ENCODE assay signal across 17 cellular contexts in the genomic region with DNA sequence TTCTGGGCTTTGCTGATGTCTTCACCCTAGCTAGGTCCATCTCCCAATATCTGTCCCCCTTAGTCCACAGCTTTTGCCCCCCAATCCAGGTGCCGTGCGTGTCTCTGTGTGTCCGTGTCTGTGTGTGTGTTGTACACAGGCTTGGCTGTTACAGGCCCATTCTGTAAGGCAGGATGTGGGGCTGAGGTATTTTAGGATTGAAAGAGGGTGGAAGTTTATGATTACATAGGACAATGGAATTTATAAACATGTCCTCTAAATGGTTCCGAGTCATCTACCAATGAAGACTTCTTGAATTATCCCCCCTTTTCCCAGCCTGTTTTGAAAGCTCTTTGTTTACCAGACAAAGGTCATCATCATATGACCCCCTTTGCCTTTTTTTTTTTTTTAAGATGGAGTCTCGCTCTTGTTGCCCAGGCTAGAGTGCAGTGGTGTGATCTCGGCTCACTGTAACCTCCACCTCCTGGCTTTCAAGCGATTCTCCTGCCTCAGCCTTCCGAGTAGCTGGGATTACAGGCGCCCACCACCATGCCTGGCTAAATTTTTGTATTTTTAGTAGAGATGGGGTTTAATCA. TPM values are rescaled to one million over a fixed set of nuclear protein-coding genes. Genes with fewer than 3 reads are reported as not detected.
DNase-seq lines count a peak whose midpoint lies in the region; ATAC-seq and TF ChIP-seq lines count a peak whose summit lies in the region.
"Had no signal": no experiment of that assay in that cellular context is flagged by ENCODE, and none has a peak within 500 bp of the region (broad histone marks: within the 10 kb centered on the region; RNA-seq: fewer than 3 reads in every experiment).

No MANE protein-coding gene starts in this region.

- no peaks in the 10 kb centered on the region for H3K9me3 Mint-ChIP-seq in HFFc6
- no peaks in the 10 kb centered on the region for H3K9me3 Mint-ChIP-seq in T-helper 2 cell treated with Interferon-gamma antibody and Interleukin-4, amounts not matched to agents 5 μg/mL and 100 μg/mL, for 36 hours
- H3K9me3 Mint-ChIP-seq: stimulated activated naive B cell treated with anti-CD40 and anti-IgM and Interleukin-4, amounts not matched to agents 10 μg/mL and 1 μg/mL and 100 μg/mL, for 72 hours had no signal

- H3K36me3 Mint-ChIP-seq in HFFc6 (ENCODE audit: low read depth), result no peaks in the 10 kb centered on the region
- no peaks in the 10 kb centered on the region for H3K36me3 Mint-ChIP-seq in T-helper 2 cell treated with Interferon-gamma antibody and Interleukin-4, amounts not matched to agents 5 μg/mL and 100 μg/mL, for 36 hours (ENCODE audit: low read depth)
- H3K36me3 Mint-ChIP-seq: stimulated activated naive B cell treated with anti-CD40 and anti-IgM and Interleukin-4, amounts not matched to agents 10 μg/mL and 1 μg/mL and 100 μg/mL, for 72 hours had no signal

- H3K4me1 Mint-ChIP-seq in HFFc6 (ENCODE audit: low read depth), result peaks cover 23% of the 10 kb centered on the region
- no peaks in the 10 kb centered on the region for H3K4me1 Mint-ChIP-seq in T-helper 2 cell treated with Interferon-gamma antibody and Interleukin-4, amounts not matched to agents 5 μg/mL and 100 μg/mL, for 36 hours (ENCODE audit: low read depth)

- H3K27me3 Mint-ChIP-seq in HFFc6 (ENCODE audit: insufficient read depth), result peaks cover 16% of the 10 kb centered on the region
- peaks cover 9% of the 10 kb centered on the region for H3K27me3 Mint-ChIP-seq in T-helper 2 cell treated with Interferon-gamma antibody and Interleukin-4, amounts not matched to agents 5 μg/mL and 100 μg/mL, for 36 hours (ENCODE audit: low read depth)

- DNase-seq in AG08396 (ENCODE audit: low spot score) (peak; percentile 80), HFFc6 (peak; percentile 46), dedifferentiated amniotic fluid mesenchymal stem cell (ENCODE audit: extremely low spot score) (peak; percentile 32), lung microvascular endothelial cell (ENCODE audit: low read depth in 2 of 2) (peak; percentile 29 to 32), GM19240 (ENCODE audit: insufficient read length, low spot score) (no peak)
- no peak for DNase-seq in T-helper 2 cell treated with Interferon-gamma antibody and Interleukin-4, amounts not matched to agents 5 μg/mL and 100 μg/mL, for 36 hours (ENCODE audit: low spot score)
- DNase-seq: activated CD4-positive, alpha-beta T cell treated with anti-CD3 and anti-CD28 coated beads for 1 hour; activated CD8-positive, alpha-beta memory T cell treated with anti-CD3 and anti-CD28 coated beads, Interleukin-2, amount 50 U/mL, for 48 hours; effector memory CD4-positive, alpha-beta T cell; stimulated activated naive B cell treated with anti-CD40 and anti-IgM and Interleukin-4, amounts not matched to agents 10 μg/mL and 1 μg/mL and 100 μg/mL, for 72 hours had no signal

- peak overlapping the region; percentile 38; the same call in 1 of the 2 replicates for H3K4me3 Mint-ChIP-seq in HFFc6
- H3K4me3 Mint-ChIP-seq in T-helper 2 cell treated with Interferon-gamma antibody and Interleukin-4, amounts not matched to agents 5 μg/mL and 100 μg/mL, for 36 hours, result no peak overlapping the region
- H3K4me3 Mint-ChIP-seq: stimulated activated naive B cell treated with anti-CD40 and anti-IgM and Interleukin-4, amounts not matched to agents 10 μg/mL and 1 μg/mL and 100 μg/mL, for 72 hours had no signal

- ATAC-seq in esophagus mucosa (no peak), GM21723 (IDR thresholded peaks at IDR 0.05; ENCODE audit: unreplicated experiment) (no peak)

- TF ChIP-seq CTCF in HFFc6 (IDR thresholded peaks at IDR 0.05), result no peak

- H3K27ac Mint-ChIP-seq in HFFc6, result peak overlapping the region; percentile 79
- H3K27ac Mint-ChIP-seq in T-helper 2 cell treated with Interferon-gamma antibody and Interleukin-4, amounts not matched to agents 5 μg/mL and 100 μg/mL, for 36 hours, result no peak overlapping the region
- H3K27ac Mint-ChIP-seq: stimulated activated naive B cell treated with anti-CD40 and anti-IgM and Interleukin-4, amounts not matched to agents 10 μg/mL and 1 μg/mL and 100 μg/mL, for 72 hours had no signal

RNA-seq across cellular contexts. Expression of a gene that starts 21.8 kb away (rescaled TPM):
- total RNA-seq in HFFc6 (2021; fragmentation: NEBNext Ultra II Directional; extraction: Animal tissue kit (Norgen Biotek cat#: 25700)), result 1 to 10 TPM; 1.6 to 2.1 (median 1.7) TPM
- total RNA-seq in lung microvascular endothelial cell (21.4 and 80.6 TPM in 2 replicates), esophagus mucosa (1.9 TPM)

RNA-seq across cellular contexts. Expression of a gene that starts 24.4 kb away (rescaled TPM):
- not detected for total RNA-seq in HFFc6 (2021; fragmentation: NEBNext Ultra II Directional; extraction: Animal tissue kit (Norgen Biotek cat#: 25700))
- total RNA-seq in lung microvascular endothelial cell, result under 0.01 and 0.20 TPM in 2 replicates
- not detected for total RNA-seq in esophagus mucosa
- total RNA-seq: glomerular endothelial cell; mononuclear cell; omental fat pad; T-helper 2 cell treated with Interferon-gamma antibody and Interleukin-4, amounts not matched to agents 100 ng/mL and 5 ng/mL, for 36 hours; ureter had no signal

RNA-seq across cellular contexts. Expression of a gene that starts 51.6 kb away (rescaled TPM):
- 10 to 100 TPM; 58.6 to 67.0 (median 63.3) TPM for total RNA-seq in HFFc6 (2021; fragmentation: NEBNext Ultra II Directional; extraction: Animal tissue kit (Norgen Biotek cat#: 25700))
- total RNA-seq in lung microvascular endothelial cell, result 21.8 and 29.8 TPM in 2 replicates
- 38.4 TPM for total RNA-seq in esophagus mucosa

RNA-seq across cellular contexts. Expression of a gene that starts 52.6 kb away (rescaled TPM):
- total RNA-seq in HFFc6 (2021; fragmentation: NEBNext Ultra II Directional; extraction: Animal tissue kit (Norgen Biotek cat#: 25700)), result 10 to 100 TPM in 4 of 6 experiments, 1 to 10 TPM in 2; 5.5 to 21.4 (median 15.9) TPM
- total RNA-seq in lung microvascular endothelial cell (7.3 and 12.9 TPM in 2 replicates), esophagus mucosa (39.7 TPM)

Comparison
In these comparisons a context has a peak if more than half of its experiments do, and no peak if none do; other contexts are left out.
1. DNase-seq: peak in AG08396 (single experiment), HFFc6 (single experiment), dedifferentiated amniotic fluid mesenchymal stem cell (single experiment) and lung microvascular endothelial cell (2 of 2); none in GM19240 (single experiment) and T-helper 2 cell treated with Interferon-gamma antibody and Interleukin-4, amounts not matched to agents 5 μg/mL and 100 μg/mL, for 36 hours (single experiment).